Comparison of ENCODE assay signal across 23 cellular contexts in genomic region chr2:43065871-43066270, GRCh38.
"Had no signal": no experiment of that assay in that cellular context is flagged by ENCODE, and none has a peak within 500 bp of the region (broad histone marks: within the 10 kb centered on the region; RNA-seq: fewer than 3 reads in every experiment).

No MANE protein-coding gene starts in this region.

- H3K27me3 Mint-ChIP-seq: activated CD4-positive, alpha-beta memory T cell treated with anti-CD3 and anti-CD28 coated beads, Interleukin-2, amount 10 ng/mL, durations not matched to agents 7 days and 5 days; activated naive CD4-positive, alpha-beta T cell treated with anti-CD3 and anti-CD28 coated beads, Interleukin-2, amount 50 U/mL, for 24 hours; activated T-cell treated with anti-CD3 and anti-CD28 coated beads, Interleukin-2, amount 50 U/mL, for 24 hours; memory B cell; naive thymus-derived CD4-positive, alpha-beta T cell had no signal

- H3K4me2 ChIP-seq: SK-N-SH had no signal

- H3K27ac ChIP-seq: breast epithelium, esophagus muscularis mucosa, gastroesophageal sphincter, heart left ventricle, left ventricle myocardium inferior, prostate gland, right lobe of liver, tibial artery, uterus had no signal

- H3K9me3 Mint-ChIP-seq: activated naive CD4-positive, alpha-beta T cell treated with anti-CD3 and anti-CD28 coated beads, Interleukin-2, amount 50 U/mL, for 24 hours; activated T-cell treated with anti-CD3 and anti-CD28 coated beads, Interleukin-2, amount 50 U/mL, for 24 hours had no signal

- H3K27ac Mint-ChIP-seq: activated CD4-positive, alpha-beta memory T cell treated with anti-CD3 and anti-CD28 coated beads, Interleukin-2, amount 10 ng/mL, durations not matched to agents 7 days and 5 days; activated naive CD4-positive, alpha-beta T cell treated with anti-CD3 and anti-CD28 coated beads, Interleukin-2, amount 50 U/mL, for 24 hours; activated T-cell treated with anti-CD3 and anti-CD28 coated beads, Interleukin-2, amount 50 U/mL, for 24 hours; memory B cell; T-helper 2 cell treated with Interferon-gamma antibody and Interleukin-4, amounts not matched to agents 5 μg/mL and 100 μg/mL, for 36 hours; WTC11 had no signal

- ATAC-seq: gastroesophageal sphincter; heart left ventricle; naive thymus-derived CD4-positive, alpha-beta T cell; right lobe of liver; WTC11 had no signal

- H3K36me3 ChIP-seq: breast epithelium, esophagus muscularis mucosa, gastroesophageal sphincter, heart left ventricle, left ventricle myocardium inferior, prostate gland, right lobe of liver, tibial artery, uterus had no signal

- H3K4me1 ChIP-seq: prostate gland, right lobe of liver had no signal

- H3K9ac ChIP-seq: SK-N-SH had no signal

- H3K9me3 ChIP-seq: breast epithelium, prostate gland, right lobe of liver had no signal

- H3K4me3 ChIP-seq: breast epithelium, esophagus muscularis mucosa, gastroesophageal sphincter, heart left ventricle, left ventricle myocardium inferior, prostate gland, right lobe of liver, tibial artery, uterus had no signal

- H3K4me3 Mint-ChIP-seq: activated CD4-positive, alpha-beta memory T cell treated with anti-CD3 and anti-CD28 coated beads, Interleukin-2, amount 10 ng/mL, durations not matched to agents 7 days and 5 days; activated naive CD4-positive, alpha-beta T cell treated with anti-CD3 and anti-CD28 coated beads, Interleukin-2, amount 50 U/mL, for 24 hours; activated T-cell treated with anti-CD3 and anti-CD28 coated beads, Interleukin-2, amount 50 U/mL, for 24 hours; memory B cell; naive thymus-derived CD4-positive, alpha-beta T cell; T-helper 2 cell treated with Interferon-gamma antibody and Interleukin-4, amounts not matched to agents 5 μg/mL and 100 μg/mL, for 36 hours; WTC11 had no signal

- H3K27me3 ChIP-seq: breast epithelium, esophagus muscularis mucosa, gastroesophageal sphincter, heart left ventricle, right lobe of liver, tibial artery, uterus had no signal

- H3K4me1 Mint-ChIP-seq: activated CD4-positive, alpha-beta memory T cell treated with anti-CD3 and anti-CD28 coated beads, Interleukin-2, amount 10 ng/mL, durations not matched to agents 7 days and 5 days had no signal

- DNase-seq: activated CD4-positive, alpha-beta memory T cell treated with anti-CD3 and anti-CD28 coated beads, Interleukin-2, amount 10 ng/mL, durations not matched to agents 7 days and 5 days; activated CD4-positive, alpha-beta T cell treated with anti-CD3 and anti-CD28 coated beads for 4 hours; activated T-cell treated with anti-CD3 and anti-CD28 coated beads, Interleukin-2, amount 50 U/mL, for 24 hours; cortex of kidney; effector CD8-positive, alpha-beta T cell; heart left ventricle; kidney glomerular epithelial cell; left ventricle myocardium inferior; naive thymus-derived CD4-positive, alpha-beta T cell; SK-N-SH; stimulated activated naive CD4-positive, alpha-beta T cell; substantia nigra had no signal
